ENCODE assay signal across 14 cellular contexts in the genomic region with DNA sequence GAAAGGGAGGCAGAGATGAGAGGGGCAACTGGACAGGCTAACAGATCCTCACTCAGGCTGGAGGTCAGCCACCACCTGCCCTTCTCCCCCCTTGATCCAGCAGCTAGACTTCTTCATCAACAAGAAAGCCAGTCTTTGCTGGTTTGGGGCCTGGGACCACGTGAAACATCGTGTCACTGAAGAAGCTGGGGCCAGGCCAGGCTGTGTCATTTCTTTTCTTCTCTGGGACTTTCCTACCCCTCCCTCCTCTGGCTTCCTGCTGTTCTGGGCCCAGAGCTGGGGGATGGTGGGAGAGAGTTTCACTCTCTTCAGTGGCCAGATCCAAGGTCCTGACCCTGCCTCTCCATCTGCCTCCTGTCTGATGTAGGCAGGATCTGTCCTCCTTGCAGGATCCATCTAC. TPM values are rescaled to one million over a fixed set of nuclear protein-coding genes. Genes with fewer than 3 reads are reported as not detected.
A peak's percentile ranks its signal among the peaks of the same experiment; 100 is the strongest.
DNase-seq lines count a peak whose midpoint lies in the region; ATAC-seq and TF ChIP-seq lines count a peak whose summit lies in the region.
"Had no signal": no experiment of that assay in that cellular context is flagged by ENCODE, and none has a peak within 500 bp of the region (broad histone marks: within the 10 kb centered on the region; RNA-seq: fewer than 3 reads in every experiment).

No MANE protein-coding gene starts in this region.

- H3K79me2 ChIP-seq in ACC112 (ENCODE audit: control insufficient read depth, insufficient read depth, low read length, unreplicated experiment) (no peaks in the 10 kb centered on the region), PC-9 (ENCODE audit: low read depth) (no peaks in the 10 kb centered on the region), OCI-LY7 (ENCODE audit: insufficient read depth, low read depth, low read length) (no peaks in the 10 kb centered on the region)

- no peaks in the 10 kb centered on the region for H3K9me3 Mint-ChIP-seq in Calu3 (ENCODE audit: low read depth, unreplicated experiment)

- peak overlapping the region; percentile 49 for H3K4me2 ChIP-seq in PC-9
- H3K4me2 ChIP-seq in OCI-LY7 (ENCODE audit: low read length) = no peak overlapping the region

- H3K9me3 ChIP-seq in PC-9 (ENCODE audit: insufficient read depth, low read depth) = no peaks in the 10 kb centered on the region
- H3K9me3 ChIP-seq in OCI-LY7 (ENCODE audit: low read length) = no peaks in the 10 kb centered on the region
- H3K9me3 ChIP-seq: gastrocnemius medialis, mucosa of descending colon, spleen had no signal

- H3K27me3 Mint-ChIP-seq in Calu3 (ENCODE audit: unreplicated experiment) = peaks cover 11% of the 10 kb centered on the region

- no peak overlapping the region for H2AFZ ChIP-seq in ACC112 (ENCODE audit: low read length, unreplicated experiment)
- no peak overlapping the region for H2AFZ ChIP-seq in PC-9
- H2AFZ ChIP-seq in OCI-LY7 (ENCODE audit: low read length) = no peak overlapping the region

- H3K36me3 ChIP-seq in ACC112 (ENCODE audit: insufficient read depth, low read length) (no peaks in the 10 kb centered on the region), PC-9 (ENCODE audit: low read depth) (no peaks in the 10 kb centered on the region), OCI-LY7 (ENCODE audit: insufficient read depth, low read length) (no peaks in the 10 kb centered on the region)
- H3K36me3 ChIP-seq: gastrocnemius medialis, spleen had no signal

- no peak overlapping the region for H3K4me3 ChIP-seq in ACC112 (ENCODE audit: low read depth, low read length)
- H3K4me3 ChIP-seq in PC-9 = no peak overlapping the region
- no peak overlapping the region for H3K4me3 ChIP-seq in OCI-LY7 (ENCODE audit: low read depth, low read length, poor library complexity, severe bottlenecking)
- H3K4me3 ChIP-seq: gastrocnemius medialis, mucosa of descending colon, spleen had no signal

- CTCF ChIA-PET in Calu3 (lab: Charles Lee) = interaction anchor here (1.3 to 2.6 kb wide), 2 partner anchors 10 to 16 kb away, joined by 4 to 18 read pairs; no protein-coding TSS in a partner anchor
- CTCF ChIA-PET in PC-9 (lab: Charles Lee) = interaction anchor here (0.8 to 2.0 kb wide), 2 partner anchors 16 to 42 kb away, joined by 5 to 6 read pairs; no protein-coding TSS in a partner anchor
- CTCF ChIA-PET in OCI-LY7 (lab: Charles Lee; ENCODE audit: unreplicated experiment) = no interaction called here

- BruUV-seq in Calu3 (replicated peaks; lab: Mats Ljungman, UMichigan) (no TSS peak), PC-9 (replicated peaks; lab: Mats Ljungman, UMichigan) (TSS peak; percentile 72), OCI-LY7 (replicated peaks; lab: Mats Ljungman, UMichigan) (no TSS peak)

- H3K9me2 ChIP-seq in PC-9 (ENCODE audit: insufficient read depth) (no peaks in the 10 kb centered on the region), OCI-LY7 (ENCODE audit: insufficient read depth, low read length) (no peaks in the 10 kb centered on the region)

- DNase-seq in Calu3 (peak; percentile 49), PC-9 (peak in 1 of 2 experiments; percentile 39), head of caudate nucleus (peak in 24 of 42 donors; percentile 11 to 78 (median 38)), cortex of kidney (lab: John Stamatoyannopoulos, UW) (no peak), OCI-LY7 (ENCODE audit: low spot score) (no peak), NCI-H1105 (lab: John Stamatoyannopoulos, UW) (no peak)
- DNase-seq: DND-41; gastrocnemius medialis; mucosa of descending colon; spleen; stimulated activated naive CD4-positive, alpha-beta T cell treated with Interleukin-2 at 50 U/mL for 16 hours had no signal

- H3K4me1 ChIP-seq in ACC112 (ENCODE audit: control insufficient read depth, insufficient read depth, low read length, unreplicated experiment) (peaks cover 31% of the 10 kb centered on the region), PC-9 (replicated peaks; ENCODE audit: insufficient read depth) (peaks cover 65% of the 10 kb centered on the region), OCI-LY7 (ENCODE audit: insufficient read depth, low read length, poor library complexity, severe bottlenecking) (no peaks in the 10 kb centered on the region)

- no peaks in the 10 kb centered on the region for H3K36me3 Mint-ChIP-seq in Calu3 (ENCODE audit: insufficient read depth, unreplicated experiment)

- H3K4me3 Mint-ChIP-seq in Calu3 (ENCODE audit: low read depth, unreplicated experiment) = no peak overlapping the region

- intact Hi-C loops in Calu3 (cut with micrococcal nuclease; ENCODE audit: unreplicated experiment) (no loop called here), PC-9 (cut with micrococcal nuclease; ENCODE audit: unreplicated experiment) (no loop called here), head of caudate nucleus (cut with DNase I) (no loop called here), OCI-LY7 (cut with micrococcal nuclease; ENCODE audit: unreplicated experiment) (no loop called here)

- ATAC-seq in HG03469 (IDR thresholded peaks at IDR 0.05; ENCODE audit: unreplicated experiment) = no peak
- ATAC-seq: mucosa of descending colon had no signal

- no peaks in the 10 kb centered on the region for H4K20me1 ChIP-seq in PC-9 (ENCODE audit: insufficient read depth)
- no peaks in the 10 kb centered on the region for H4K20me1 ChIP-seq in OCI-LY7 (ENCODE audit: insufficient read depth, low read length)

- H3K4me1 Mint-ChIP-seq in Calu3 (ENCODE audit: low read depth, unreplicated experiment) = peaks cover 44% of the 10 kb centered on the region

- H3F3A ChIP-seq in PC-9 (ENCODE audit: insufficient read depth, low read depth) = peaks cover 40% of the 10 kb centered on the region

- TF ChIP-seq CTCF in Calu3 (IDR thresholded peaks at IDR 0.05; ENCODE audit: unreplicated experiment) = no peak
- TF ChIP-seq CTCF in PC-9 (conservative IDR thresholded peaks at IDR 0.05) = no peak
- TF ChIP-seq CTCF in OCI-LY7 (conservative IDR thresholded peaks at IDR 0.05; ENCODE audit: low read length) = no peak

- H3K27ac ChIP-seq in ACC112 (ENCODE audit: low read depth, low read length) (peak overlapping the region; percentile 1; the same call in 1 of the 2 replicates), PC-9 (peak overlapping the region; percentile 97), OCI-LY7 (ENCODE audit: low read depth, low read length, poor library complexity, severe bottlenecking) (no peak overlapping the region)

- POLR2A ChIA-PET in PC-9 (lab: Charles Lee; ENCODE audit: unreplicated experiment) (no interaction called here), OCI-LY7 (lab: Charles Lee) (no interaction called here)

- H3K27ac Mint-ChIP-seq in Calu3 (ENCODE audit: unreplicated experiment) = peak overlapping the region; percentile 43

- H3K27me3 ChIP-seq in ACC112 (ENCODE audit: insufficient read depth, low read length) (no peaks in the 10 kb centered on the region), PC-9 (ENCODE audit: insufficient read depth, low read depth) (no peaks in the 10 kb centered on the region)
- H3K27me3 ChIP-seq: gastrocnemius medialis had no signal

RNA-seq across cellular contexts. Expression of gene SLC26A9, which starts 18.1 kb away (rescaled TPM):
- total RNA-seq in Calu3 (2022) (4.2 and 7.6 TPM in 2 replicates), PC-9 (2021) (0.98 and 1.0 TPM in 2 replicates), OCI-LY7 (2022) (not detected in 2 replicates)
- not detected in 2 replicates for total RNA-seq in OCI-LY7 (2014; rRNA removed; shearing (Covaris generic))
- total RNA-seq: mucosa of descending colon, SK-MEL-5, spleen had no signal

RNA-seq across cellular contexts. Expression of gene RAB7B, which starts 41.8 kb away (rescaled TPM):
- 1.1 and 1.3 TPM in 2 replicates for total RNA-seq in Calu3 (2022)
- not detected in 2 replicates for total RNA-seq in PC-9 (2021)
- total RNA-seq in OCI-LY7 (2014; rRNA removed; shearing (Covaris generic)) = not detected in 2 replicates
- not detected in 2 replicates for total RNA-seq in OCI-LY7 (2022)

Comparison
In these comparisons a context has a peak if more than half of its experiments do, and no peak if none do; other contexts are left out.
1. DNase-seq: peak in Calu3 (single experiment) and head of caudate nucleus (24 of 42); none in cortex of kidney (single experiment), OCI-LY7 (single experiment) and NCI-H1105 (single experiment).